In genomic region chr7:99211241-99211602, GRCh38 we compare ENCODE assay signal across 30 cellular contexts. TPM values are rescaled to one million over a fixed set of nuclear protein-coding genes. Genes with fewer than 3 reads are reported as not detected.
DNase-seq lines count a peak whose midpoint lies in the region; ATAC-seq, FAIRE-seq and TF ChIP-seq lines count a peak whose summit lies in the region.
"Had no signal": no experiment of that assay in that cellular context is flagged by ENCODE, and none has a peak within 500 bp of the region (broad histone marks: within the 10 kb centered on the region; RNA-seq: fewer than 3 reads in every experiment).

No MANE protein-coding gene starts in this region.

- no peaks in the 10 kb centered on the region for H3K36me3 ChIP-seq in Peyer's patch
- H3K36me3 ChIP-seq in pancreas = no peaks in the 10 kb centered on the region
- H3K36me3 ChIP-seq: ascending aorta, heart left ventricle, sigmoid colon had no signal

- TF ChIP-seq CTCF in A549 (IDR thresholded peaks at IDR 0.05) = no peak
- TF ChIP-seq CTCF in Peyer's patch (IDR thresholded peaks at IDR 0.05) = no peak
- TF ChIP-seq CTCF in foreskin keratinocyte (conservative IDR thresholded peaks at IDR 0.05) = no peak
- TF ChIP-seq CTCF in pancreas (IDR thresholded peaks at IDR 0.05) = no peak

- intact Hi-C loops in pancreas (cut with DNase I) = no loop called here

- POLR2A ChIA-PET in A549 (lab: Yijun Ruan, JAX) = interaction anchor here (1.1 kb wide), 2 partner anchors 66 to 80 kb away, joined by 3 read pairs; no protein-coding TSS in a partner anchor

- TF ChIP-seq RAD21 in A549 (conservative IDR thresholded peaks at IDR 0.05 in 1 of 2, IDR thresholded peaks at IDR 0.05 in 1 of 2) = no peak

- no peak for DNase-seq in A549 (ENCODE audit: low read depth in 1 of 2, low spot score in 1 of 2)
- DNase-seq in Peyer's patch = no peak
- no peak for DNase-seq in foreskin keratinocyte
- DNase-seq in pancreas = no peak
- DNase-seq in D341Med (ENCODE audit: low spot score) = no peak
- DNase-seq in NCI-H187 treated with DMSO at 0.1 percent for 48 hours (lab: John Stamatoyannopoulos, UW) = no peak
- DNase-seq in AML-193 (lab: John Stamatoyannopoulos, UW) = no peak
- DNase-seq: activated CD4-positive, alpha-beta T cell treated with anti-CD3 and anti-CD28 coated beads, Interleukin-2, amount 50 U/mL, for 48 hours; activated CD4-positive, CD25-positive, alpha-beta regulatory T cell; activated CD8-positive, alpha-beta memory T cell treated with anti-CD3 and anti-CD28 coated beads, Interleukin-2, amount 50 U/mL, for 4 hours; activated naive CD8-positive, alpha-beta T cell treated with anti-CD3 and anti-CD28 coated beads for 36 hours; central memory CD4-positive, alpha-beta T cell; H9; heart left ventricle; left cardiac atrium; NCI-H1092 treated with DMSO at 0.1 percent for 48 hours; NCI-H446; stimulated activated CD4-positive, alpha-beta T cell treated with anti-CD3 and anti-CD28 coated beads, Interleukin-15, amount 100 ng/mL, for 24 hours; stimulated activated naive CD8-positive, alpha-beta T cell treated with anti-CD3 and anti-CD28 coated beads, Interleukin-15, amount 100 ng/mL, for 72 hours had no signal

- FAIRE-seq in A549 (lab: Jason Lieb, UNC) = no peak
- no peak for FAIRE-seq in pancreas (lab: Jason Lieb, UNC)
- FAIRE-seq: A204.1, GM12892 had no signal

- 75% methylated on average over 3 of the region's 3 CpGs for WGBS in A549 (ENCODE audit: missing lambda C conversion rate)
- 87 to 95% methylated on average over 3 of the region's 3 CpGs for WGBS in pancreas, 2 donors

- TF ChIP-seq POLR2A in A549 (IDR thresholded peaks at IDR 0.05; ENCODE audit: low read length) = no peak
- no peak for TF ChIP-seq POLR2A in Peyer's patch (IDR thresholded peaks at IDR 0.05)

- ATAC-seq in A549 (no peak), foreskin keratinocyte (no peak), pancreas (no peak), GM21737 (IDR thresholded peaks at IDR 0.05; ENCODE audit: unreplicated experiment) (no peak)
- ATAC-seq: heart left ventricle; left cardiac atrium; stimulated activated naive CD8-positive, alpha-beta T cell treated with anti-CD3 and anti-CD28 coated beads, Interleukin-15, amount 100 ng/mL, for 72 hours had no signal

- peak overlapping the region; percentile 73 for H3K4me2 ChIP-seq in A549

- H3K9me3 ChIP-seq in A549 (peaks cover 7% of the 10 kb centered on the region; the same call in 2 of the 3 replicates), Peyer's patch (no peaks in the 10 kb centered on the region), pancreas (no peaks in the 10 kb centered on the region)
- H3K9me3 ChIP-seq: ascending aorta, heart left ventricle, sigmoid colon had no signal

- peak overlapping the region; percentile 90 to 94 for H3K27ac ChIP-seq in A549
- H3K27ac ChIP-seq in Peyer's patch = peak overlapping the region in 3 of 4 donors; percentile 24 to 89 (median 75)
- peak overlapping the region; percentile 27 for H3K27ac ChIP-seq in foreskin keratinocyte
- H3K27ac ChIP-seq in pancreas = peak overlapping the region; percentile 55 to 94 (median 81)
- H3K27ac ChIP-seq: ascending aorta, heart left ventricle, HL-60 had no signal

- no peaks in the 10 kb centered on the region for H3K27me3 ChIP-seq in Peyer's patch
- H3K27me3 ChIP-seq in foreskin keratinocyte = no peaks in the 10 kb centered on the region
- no peaks in the 10 kb centered on the region for H3K27me3 ChIP-seq in pancreas
- H3K27me3 ChIP-seq: ascending aorta, sigmoid colon had no signal

- TF ChIP-seq EP300 in A549 (IDR thresholded peaks at IDR 0.05) = no peak

- H3K4me1 ChIP-seq in A549 (peaks cover 61% of the 10 kb centered on the region), Peyer's patch (peaks cover 0 to 19% (median 0%) of the 10 kb centered on the region in 4 donors), foreskin keratinocyte (peaks cover 5% of the 10 kb centered on the region), pancreas (peaks cover 16 to 26% (median 21%) of the 10 kb centered on the region in 3 donors)
- H3K4me1 ChIP-seq: ascending aorta, heart left ventricle, sigmoid colon had no signal

- H3K4me3 ChIP-seq in A549 = no peak overlapping the region
- H3K4me3 ChIP-seq in Peyer's patch = no peak overlapping the region
- no peak overlapping the region for H3K4me3 ChIP-seq in pancreas
- H3K4me3 ChIP-seq: ascending aorta, heart left ventricle, sigmoid colon had no signal

- CTCF ChIA-PET in A549 (lab: Yijun Ruan, JAX) = interaction anchor here (0.8 to 1.0 kb wide), 4 partner anchors 10 to 912 kb away, joined by 3 read pairs; no protein-coding TSS in a partner anchor

TF ChIP-seq in A549, 52 proteins besides CTCF, POLR2A, EP300 and RAD21:
- TF ChIP-seq SREBF2 (IDR thresholded peaks at IDR 0.05) (no peak), TP53 (CRISPR knock-in tag; IDR thresholded peaks at IDR 0.05) (0 out of 2 replicates have a peak, but pooled peaks have one; percentile 67), FOXS1 (CRISPR knock-in tag; IDR thresholded peaks at IDR 0.05) (no peak), ZSCAN20 (CRISPR knock-in tag; IDR thresholded peaks at IDR 0.05) (no peak), HOXA7 (CRISPR knock-in tag; IDR thresholded peaks at IDR 0.05) (no peak), MAX (IDR thresholded peaks at IDR 0.05) (0 out of 2 replicates have a peak, but pooled peaks have one; percentile 0)
- TF ChIP-seq, protein P1, sequence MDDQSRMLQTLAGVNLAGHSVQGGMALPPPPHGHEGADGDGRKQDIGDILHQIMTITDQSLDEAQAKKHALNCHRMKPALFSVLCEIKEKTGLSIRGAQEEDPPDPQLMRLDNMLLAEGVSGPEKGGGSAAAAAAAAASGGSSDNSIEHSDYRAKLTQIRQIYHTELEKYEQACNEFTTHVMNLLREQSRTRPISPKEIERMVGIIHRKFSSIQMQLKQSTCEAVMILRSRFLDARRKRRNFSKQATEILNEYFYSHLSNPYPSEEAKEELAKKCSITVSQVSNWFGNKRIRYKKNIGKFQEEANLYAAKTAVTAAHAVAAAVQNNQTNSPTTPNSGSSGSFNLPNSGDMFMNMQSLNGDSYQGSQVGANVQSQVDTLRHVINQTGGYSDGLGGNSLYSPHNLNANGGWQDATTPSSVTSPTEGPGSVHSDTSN (IDR thresholded peaks at IDR 0.05) = no peak

RNA-seq across cellular contexts. Expression of gene KPNA7, which starts 3.3 kb away (rescaled TPM):
- polyA plus RNA-seq in A549 (2011; rRNA removed) (0.48 and 0.53 TPM in 2 replicates), A549 (2017; fragmentation: RNase III; extraction: RNeasy Plus Mini Kit Qiagen cat#74134 plus additional on column Dnase treatment) (0.28 to 0.53 TPM (median 0.41 TPM) in 3 replicates), foreskin keratinocyte (0.06 and 0.16 TPM in 2 replicates), pancreas (under 1 TPM; 0.08 to 0.23 TPM)
- polyA plus RNA-seq in A549 (2012; cell fraction: cytosol; rRNA removed) = 0.22 and 0.38 TPM in 2 replicates
- polyA plus RNA-seq in A549 (2012; cell fraction: nucleus; rRNA removed) = 0.36 and 0.38 TPM in 2 replicates
- 0.29 and 0.83 TPM in 2 replicates for polyA minus RNA-seq in A549 (2011; rRNA and poly(A)+ RNA removed)
- total RNA-seq in Peyer's patch (1 to 10 TPM in 1 of 4 donors, not detected in 3; 1.4 TPM), foreskin keratinocyte (0.20 TPM in 1 of 2 replicates, not detected in the other), pancreas (under 1 TPM in 3 of 6 donors, not detected in 3; 0.12 to 0.22 (median 0.13) TPM)
- total RNA-seq: activated naive CD8-positive, alpha-beta T cell treated with anti-CD3 and anti-CD28 coated beads for 36 hours; ascending aorta; dermis microvascular lymphatic vessel endothelial cell; fibroblast of villous mesenchyme; H9; heart left ventricle; left cardiac atrium; mesothelial cell of epicardium; OCI-LY7; sigmoid colon had no signal
- polyA plus RNA-seq: BJ, heart left ventricle had no signal

Comparison
In these comparisons a context has a peak if more than half of its experiments do, and no peak if none do; other contexts are left out.
1. H3K27ac ChIP-seq: peak in every context shown above with its lines; median percentile 92 in A549; 81 in pancreas; 75 in Peyer's patch; 27 in foreskin keratinocyte.